In genomic region chr9:42534984-42535325, GRCh38 we compare ENCODE assay signal across 8 cellular contexts.
A peak's percentile ranks its signal among the peaks of the same experiment; 100 is the strongest.
DNase-seq lines count a peak whose midpoint lies in the region; ATAC-seq and TF ChIP-seq lines count a peak whose summit lies in the region.
"Not testable (repeated sequence)": the region's sequence is repeated elsewhere in the genome, so short reads cannot be mapped to it uniquely, and the experiment has no call there.

No MANE protein-coding gene starts in this region.

- BruUV-seq in MCF 10A (replicated peaks; lab: Mats Ljungman, UMichigan), result not testable (repeated sequence)

- not testable (repeated sequence) for H3K4me1 ChIP-seq in BE2C; mucosa of descending colon (ENCODE audit: low read depth)

- H3K27me3 Mint-ChIP-seq in activated CD4-positive, alpha-beta memory T cell treated with anti-CD3 and anti-CD28 coated beads for 36 hours; MCF 10A (ENCODE audit: insufficient read depth, unreplicated experiment); stimulated activated memory B cell treated with anti-CD40 and anti-IgM and Interleukin-4, amounts not matched to agents 10 μg/mL and 1 μg/mL and 100 μg/mL, for 72 hours: not testable (repeated sequence)

- not testable (repeated sequence) for H3K27me3 ChIP-seq in BE2C

- TF ChIP-seq CTCF in BE2C (IDR thresholded peaks at IDR 0.05; ENCODE audit: low read depth, low read length); MCF 10A (IDR thresholded peaks at IDR 0.05; ENCODE audit: unreplicated experiment); mucosa of descending colon (IDR thresholded peaks at IDR 0.05): not testable (repeated sequence)

- intact Hi-C loops in activated CD4-positive, alpha-beta memory T cell treated with anti-CD3 and anti-CD28 coated beads for 36 hours (cut with micrococcal nuclease); MCF 10A (cut with micrococcal nuclease); Right ventricle myocardium superior (cut with DNase I); mucosa of descending colon (cut with DNase I, micrococcal nuclease): not testable (repeated sequence)

- H3K9me3 ChIP-seq in BE2C, mucosa of descending colon: not testable (repeated sequence)

- H3K4me3 ChIP-seq in BE2C (ENCODE audit: low read depth, low read length); mucosa of descending colon: not testable (repeated sequence)

- DNase-seq in BE2C (peak; percentile 8), NAMALWA (ENCODE audit: low spot score) (peak; percentile 53), MCF 10A (ENCODE audit: unreplicated experiment) (peak; percentile 43), Right ventricle myocardium superior (peak; percentile 29), mucosa of descending colon (peak; percentile 4 to 38 (median 35))
- DNase-seq in activated CD4-positive, alpha-beta memory T cell treated with anti-CD3 and anti-CD28 coated beads for 36 hours, result peak; percentile 63

- peak; percentile 63 for ATAC-seq in GM21423 (IDR thresholded peaks at IDR 0.05; ENCODE audit: unreplicated experiment)
- not testable (repeated sequence) for ATAC-seq in Right ventricle myocardium superior (ENCODE audit: poor library complexity); mucosa of descending colon
- ATAC-seq in stimulated activated memory B cell treated with anti-CD40 and anti-IgM and Interleukin-4, amounts not matched to agents 10 μg/mL and 1 μg/mL and 100 μg/mL, for 72 hours, result peak; percentile 86

- H3K36me3 ChIP-seq in BE2C; mucosa of descending colon (ENCODE audit: low read depth): not testable (repeated sequence)

- CTCF ChIA-PET in activated CD4-positive, alpha-beta memory T cell treated with anti-CD3 and anti-CD28 coated beads for 36 hours (lab: Charles Lee), result not testable (repeated sequence)
- CTCF ChIA-PET in MCF 10A (lab: Yijun Ruan, JAX), result interaction anchor here (0.6 kb wide), 1 partner anchor 375 kb away, joined by 3 read pairs; no protein-coding TSS in a partner anchor

- H3K36me3 Mint-ChIP-seq in activated CD4-positive, alpha-beta memory T cell treated with anti-CD3 and anti-CD28 coated beads for 36 hours; MCF 10A (ENCODE audit: insufficient read depth, unreplicated experiment); stimulated activated memory B cell treated with anti-CD40 and anti-IgM and Interleukin-4, amounts not matched to agents 10 μg/mL and 1 μg/mL and 100 μg/mL, for 72 hours: not testable (repeated sequence)

- H3K4me1 Mint-ChIP-seq in activated CD4-positive, alpha-beta memory T cell treated with anti-CD3 and anti-CD28 coated beads for 36 hours (ENCODE audit: low read depth); MCF 10A (ENCODE audit: insufficient read depth, unreplicated experiment); stimulated activated memory B cell treated with anti-CD40 and anti-IgM and Interleukin-4, amounts not matched to agents 10 μg/mL and 1 μg/mL and 100 μg/mL, for 72 hours: not testable (repeated sequence)

- not testable (repeated sequence) for H3K4me3 Mint-ChIP-seq in activated CD4-positive, alpha-beta memory T cell treated with anti-CD3 and anti-CD28 coated beads for 36 hours; MCF 10A (ENCODE audit: unreplicated experiment); stimulated activated memory B cell treated with anti-CD40 and anti-IgM and Interleukin-4, amounts not matched to agents 10 μg/mL and 1 μg/mL and 100 μg/mL, for 72 hours

- H3K27ac Mint-ChIP-seq in activated CD4-positive, alpha-beta memory T cell treated with anti-CD3 and anti-CD28 coated beads for 36 hours; MCF 10A (ENCODE audit: low read depth, unreplicated experiment); stimulated activated memory B cell treated with anti-CD40 and anti-IgM and Interleukin-4, amounts not matched to agents 10 μg/mL and 1 μg/mL and 100 μg/mL, for 72 hours: not testable (repeated sequence)

- not testable (repeated sequence) for H3K9me3 Mint-ChIP-seq in activated CD4-positive, alpha-beta memory T cell treated with anti-CD3 and anti-CD28 coated beads for 36 hours; MCF 10A (ENCODE audit: unreplicated experiment); stimulated activated memory B cell treated with anti-CD40 and anti-IgM and Interleukin-4, amounts not matched to agents 10 μg/mL and 1 μg/mL and 100 μg/mL, for 72 hours

- POLR2A ChIA-PET in activated CD4-positive, alpha-beta memory T cell treated with anti-CD3 and anti-CD28 coated beads for 36 hours (lab: Charles Lee); MCF 10A (lab: Yijun Ruan, JAX): not testable (repeated sequence)

Comparison
In these comparisons a context has a peak if more than half of its experiments do, and no peak if none do; other contexts are left out.
1. DNase-seq: peak in every context shown above with its lines; median percentile 63 in activated CD4-positive, alpha-beta memory T cell treated with anti-CD3 and anti-CD28 coated beads for 36 hours; 53 in NAMALWA; 43 in MCF 10A; 35 in mucosa of descending colon; 29 in Right ventricle myocardium superior; 8 in BE2C.